ENCODE assay signal across 22 cellular contexts in genomic region chr9:100397867-100398266, GRCh38.
"Had no signal": no experiment of that assay in that cellular context is flagged by ENCODE, and none has a peak within 500 bp of the region (broad histone marks: within the 10 kb centered on the region; RNA-seq: fewer than 3 reads in every experiment).

No MANE protein-coding gene starts in this region.

- H3K4me3 ChIP-seq: SK-N-MC had no signal

- H3K27ac Mint-ChIP-seq: activated CD8-positive, alpha-beta T cell treated with anti-CD3 and anti-CD28 coated beads for 36 hours; activated naive CD4-positive, alpha-beta T cell treated with anti-CD3 and anti-CD28 coated beads, Interleukin-2, amount 50 U/mL, for 72 hours; activated naive CD8-positive, alpha-beta T cell treated with anti-CD3 and anti-CD28 coated beads, Interleukin-2, amount 50 U/mL, for 24 hours had no signal

- DNase-seq: activated CD4-positive, alpha-beta T cell treated with anti-CD3 and anti-CD28 coated beads for 4 hours; activated CD8-positive, alpha-beta memory T cell treated with anti-CD3 and anti-CD28 coated beads, Interleukin-2, amount 50 U/mL, for 48 hours; activated CD8-positive, alpha-beta T cell treated with anti-CD3 and anti-CD28 coated beads for 36 hours; activated naive CD8-positive, alpha-beta T cell treated with anti-CD3 and anti-CD28 coated beads, Interleukin-2, amount 50 U/mL, for 24 hours; activated T-cell treated with anti-CD3 and anti-CD28 coated beads, Interleukin-2, amount 50 U/mL, for 1 hour; amygdala; Kasumi-1; NCI-H1105 treated with DMSO at 0.1 percent for 48 hours; NCI-H1436 treated with DMSO at 0.1 percent for 48 hours; NCI-H187; NCI-H2081; NCI-H345; NCI-H510A; NCI-H82; RPMI8226; T-helper 1 cell had no signal

- H3K4me1 Mint-ChIP-seq: activated naive CD8-positive, alpha-beta T cell treated with anti-CD3 and anti-CD28 coated beads, Interleukin-2, amount 50 U/mL, for 24 hours; brain had no signal

- H3K4me3 Mint-ChIP-seq: activated CD8-positive, alpha-beta T cell treated with anti-CD3 and anti-CD28 coated beads for 36 hours; activated naive CD8-positive, alpha-beta T cell treated with anti-CD3 and anti-CD28 coated beads, Interleukin-2, amount 50 U/mL, for 24 hours; brain had no signal

- ATAC-seq: activated CD8-positive, alpha-beta T cell treated with anti-CD3 and anti-CD28 coated beads for 36 hours; activated naive CD4-positive, alpha-beta T cell treated with anti-CD3 and anti-CD28 coated beads, Interleukin-2, amount 50 U/mL, for 72 hours; activated naive CD8-positive, alpha-beta T cell treated with anti-CD3 and anti-CD28 coated beads, Interleukin-2, amount 50 U/mL, for 24 hours; Panc1; Right ventricle myocardium inferior had no signal

- H3K27me3 Mint-ChIP-seq: activated CD8-positive, alpha-beta T cell treated with anti-CD3 and anti-CD28 coated beads for 36 hours; activated naive CD8-positive, alpha-beta T cell treated with anti-CD3 and anti-CD28 coated beads, Interleukin-2, amount 50 U/mL, for 24 hours had no signal

- H3K9me3 Mint-ChIP-seq: activated CD8-positive, alpha-beta T cell treated with anti-CD3 and anti-CD28 coated beads for 36 hours; activated naive CD4-positive, alpha-beta T cell treated with anti-CD3 and anti-CD28 coated beads, Interleukin-2, amount 50 U/mL, for 72 hours had no signal

- H3K27ac ChIP-seq: SK-N-MC, VCaP had no signal

- H3K36me3 Mint-ChIP-seq: activated naive CD4-positive, alpha-beta T cell treated with anti-CD3 and anti-CD28 coated beads, Interleukin-2, amount 50 U/mL, for 72 hours had no signal
